ENCODE assay signal across 8 cellular contexts in genomic region chr5:87267574-87268125, GRCh38. TPM values are rescaled to one million over a fixed set of nuclear protein-coding genes. Genes with fewer than 3 reads are reported as not detected.
DNase-seq lines count a peak whose midpoint lies in the region; ATAC-seq and TF ChIP-seq lines count a peak whose summit lies in the region.

Gene RASA1, plus strand, starts transcription at chr5:87267883. Its CDS starts 569 bp downstream, at chr5:87268452.

- peak; percentile 85 for DNase-seq in CD14-positive monocyte (ENCODE audit: low spot score)
- peak; percentile 98 for DNase-seq in NCI-H748 (lab: John Stamatoyannopoulos, UW; ENCODE audit: unreplicated experiment)
- peak; percentile 62 for DNase-seq in activated CD4-positive, alpha-beta T cell treated with anti-CD3 and anti-CD28 coated beads, Interleukin-2, amount 50 U/mL, for 1 hour
- peak; percentile 83 for DNase-seq in dedifferentiated amniotic fluid mesenchymal stem cell (ENCODE audit: extremely low spot score)
- DNase-seq in left lobe of liver (ENCODE audit: low spot score), result peak; percentile 96
- DNase-seq in stimulated activated CD4-positive, alpha-beta T cell treated with anti-CD3 and anti-CD28 coated beads, Interleukin-2, amount 100 ng/mL, for 24 hours, result peak; percentile 89 to 93

- H3K36me3 Mint-ChIP-seq in CD14-positive monocyte, result peaks cover 2 to 9% of the 10 kb centered on the region in 2 donors

- no peaks in the 10 kb centered on the region for H3K9me3 Mint-ChIP-seq in CD14-positive monocyte

- ATAC-seq in GM19395 (IDR thresholded peaks at IDR 0.05; ENCODE audit: unreplicated experiment) (peak; percentile 59), HG03558 (IDR thresholded peaks at IDR 0.05; ENCODE audit: extremely low read depth, unreplicated experiment) (peak; percentile 26), left lobe of liver (peak; percentile 90)

- peak within 1 kb of the TSS; percentile 87 to 98 (median 95) for H3K27ac Mint-ChIP-seq in CD14-positive monocyte

- H3K4me3 Mint-ChIP-seq in CD14-positive monocyte, result peak within 1 kb of the TSS; percentile 97 to 100

- intact Hi-C loops in CD14-positive monocyte (cut with micrococcal nuclease), result loop anchor here (10.0 kb wide), 1 partner anchor 147 kb away; the partner anchor contains the start of gene CCNH (in 2 of the 2)

- peaks cover 0 to 1% (median 0%) of the 10 kb centered on the region in 3 donors for H3K27me3 Mint-ChIP-seq in CD14-positive monocyte (ENCODE audit: low read depth in 3 of 3)

- peaks cover 36% of the 10 kb centered on the region for H3K4me1 Mint-ChIP-seq in CD14-positive monocyte

- TF ChIP-seq CTCF in CD14-positive monocyte (IDR thresholded peaks at IDR 0.05), result no peak

RNA-seq across cellular contexts. Expression of gene RASA1, which starts in this region (rescaled TPM):
- 1 to 10 TPM; 2.1 to 4.0 TPM for polyA plus RNA-seq in CD14-positive monocyte
- total RNA-seq in left lobe of liver, result 7.0 TPM

Comparison
In these comparisons a context has a peak if more than half of its experiments do, and no peak if none do; other contexts are left out.
1. Peak in every context shown above with its lines: DNase-seq and ATAC-seq.
2. ATAC-seq: peak in every context shown above with its lines; median percentile 90 in left lobe of liver; 59 in GM19395; 26 in HG03558.